ENCODE assay signal across 8 cellular contexts in the genomic region with DNA sequence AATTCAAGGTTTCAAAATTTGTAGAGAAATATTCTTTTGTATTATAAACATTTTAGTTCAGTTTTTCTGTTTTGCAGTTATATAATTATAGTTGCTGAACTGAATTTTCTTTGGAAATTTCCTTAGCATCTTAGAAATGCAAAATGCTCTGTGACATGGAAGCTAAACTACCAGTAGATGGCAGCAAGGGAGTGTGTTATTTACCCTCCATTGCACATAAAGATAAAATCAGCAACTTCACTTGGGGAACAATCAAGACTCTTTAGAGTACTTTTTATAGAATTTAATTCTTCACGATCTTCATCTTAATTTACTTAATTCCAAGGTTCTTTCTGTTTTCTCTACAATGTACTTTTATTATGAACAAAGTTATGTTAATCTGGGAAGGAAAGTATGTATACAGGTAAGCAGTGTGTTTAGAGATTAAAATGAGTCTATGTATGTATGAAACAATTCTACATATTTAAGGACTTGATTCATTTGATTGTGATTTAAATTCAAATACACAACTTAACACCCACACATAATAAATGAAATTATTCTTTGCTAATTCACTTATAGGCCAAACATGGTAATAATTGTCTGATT.
DNase-seq lines count a peak whose midpoint lies in the region; ATAC-seq, FAIRE-seq and TF ChIP-seq lines count a peak whose summit lies in the region.

No MANE protein-coding gene starts in this region.

- no peaks in the 10 kb centered on the region for H3K9me1 ChIP-seq in K562 (ENCODE audit: control insufficient read depth, insufficient read depth, low read length)

- no peak overlapping the region for H3K27ac ChIP-seq in heart left ventricle
- no peak overlapping the region for H3K27ac ChIP-seq in K562 (ENCODE audit: extremely low read depth, low read depth, low read length)
- no peak overlapping the region for H3K27ac ChIP-seq in aorta (ENCODE audit: low read depth in 1 of 2, low read length in 2 of 2)

- TF ChIP-seq EP300 in K562 (IDR thresholded peaks at IDR 0.05; ENCODE audit: low read length): no peak

- H3K36me3 ChIP-seq in heart left ventricle (peaks cover 0 to 5% (median 0%) of the 10 kb centered on the region in 9 donors), K562 (ENCODE audit: control insufficient read depth, insufficient read depth, low read length) (no peaks in the 10 kb centered on the region), aorta (ENCODE audit: control insufficient read depth in 1 of 2, insufficient read depth in 2 of 2, low read length in 1 of 2) (no peaks in the 10 kb centered on the region)

- peak; percentile 72 for FAIRE-seq in K562 (lab: Jason Lieb, UNC)

- no peak overlapping the region for H3K4me2 ChIP-seq in K562 (ENCODE audit: insufficient read depth, low read length)

- no peak overlapping the region for H3K9ac ChIP-seq in K562 (ENCODE audit: insufficient read depth in 1 of 2, low read depth in 2 of 2, low read length in 2 of 2)

- TF ChIP-seq CTCF in heart left ventricle (IDR thresholded peaks at IDR 0.05) (peak; percentile 55 to 89 (median 74)), K562 (IDR thresholded peaks at IDR 0.05 in 2 of 3, conservative IDR thresholded peaks at IDR 0.05 in 1 of 3; ENCODE audit: insufficient read depth in 2 of 3, low read depth in 1 of 3, low read length in 3 of 3) (peak; percentile 20 to 67 (median 46); a peak in 4 of 6 replicates)

- WGBS in heart left ventricle, 4 donors: 0 to 1% (median 0%) methylated on average over 1 of the region's 1 CpG
- 6% methylated on average over 1 of the region's 1 CpG for WGBS in K562 (ENCODE audit: insufficient coverage, low coverage, missing lambda C conversion rate)
- whole genome bisulfite sequencing in aorta, 2 donors: 2% methylated on average over 1 of the region's 1 CpG

- no peak overlapping the region for H2AFZ ChIP-seq in K562 (ENCODE audit: low read depth, low read length)

- H3K27me3 ChIP-seq in heart left ventricle (no peaks in the 10 kb centered on the region), K562 (ENCODE audit: control insufficient read depth in 2 of 2, insufficient read depth in 2 of 2, low read length in 2 of 2) (no peaks in the 10 kb centered on the region), aorta (ENCODE audit: control insufficient read depth in 1 of 2, insufficient read depth in 2 of 2, low read length in 1 of 2) (no peaks in the 10 kb centered on the region)

- DNase-seq in heart left ventricle (no peak), Right ventricle myocardium inferior (ENCODE audit: missing footprints) (no peak), NCI-H2227 (lab: John Stamatoyannopoulos, UW; ENCODE audit: unreplicated experiment) (peak; percentile 66), K562 (ENCODE audit: extremely low read depth in 1 of 4, low spot score in 3 of 4) (peak; percentile 23 to 65 (median 40)), kidney glomerular epithelial cell (lab: John Stamatoyannopoulos, UW) (peak; percentile 67), aorta (no peak)

- intact Hi-C loops in heart left ventricle (cut with DNase I): loop anchor here (2.0 to 10.0 kb wide), 8 partner anchors 405 to 1067 kb away; a partner anchor contains a TSS
- intact Hi-C loops in Right ventricle myocardium inferior (cut with DNase I): loop anchor here (5.0 kb wide), 2 partner anchors 895 to 1065 kb away; no protein-coding TSS in a partner anchor
- intact Hi-C loops in K562 (cut with micrococcal nuclease): loop anchor here (2.0 to 10.0 kb wide), 2 partner anchors 637 to 1069 kb away; no protein-coding TSS in a partner anchor
- intact Hi-C loops in aorta (cut with DNase I): no loop called here

- peak; percentile 69 to 80 for TF ChIP-seq RAD21 in K562 (CRISPR knock-in tag; conservative IDR thresholded peaks at IDR 0.05 in 1 of 2, IDR thresholded peaks at IDR 0.05 in 1 of 2)

- CTCF ChIA-PET in K562 (lab: Yijun Ruan, JAX; ENCODE audit: low intra/inter-chr PET ratio): no interaction called here

- in situ Hi-C loops in K562 (cut with MboI): no loop called here

- H3K4me3 ChIP-seq in heart left ventricle: no peak overlapping the region
- no peak overlapping the region for H3K4me3 ChIP-seq in K562
- no peak overlapping the region for H3K4me3 ChIP-seq in aorta (ENCODE audit: low read length in 2 of 2)

- POLR2A ChIA-PET in K562 (lab: Yijun Ruan, JAX): no interaction called here

- BruUV-seq in K562 (replicated peaks; lab: Mats Ljungman, UMichigan): no TSS peak

- H3K9me3 ChIP-seq in heart left ventricle (no peaks in the 10 kb centered on the region), K562 (replicated peaks; ENCODE audit: control insufficient read depth, insufficient read depth, low read depth, low read length) (no peaks in the 10 kb centered on the region), aorta (ENCODE audit: control insufficient read depth, low read length) (no peaks in the 10 kb centered on the region)

- TF ChIP-seq POLR2A in heart left ventricle (IDR thresholded peaks at IDR 0.05) (no peak), K562 (conservative IDR thresholded peaks at IDR 0.05) (no peak)

- no peaks in the 10 kb centered on the region for H3K79me2 ChIP-seq in K562 (ENCODE audit: control insufficient read depth, insufficient read depth, low read length)

- no peaks in the 10 kb centered on the region for H4K20me1 ChIP-seq in K562 (replicated peaks; ENCODE audit: control insufficient read depth, insufficient read depth, low read length)

- ATAC-seq in heart left ventricle (no peak), Right ventricle myocardium inferior (no peak), HG02981 (IDR thresholded peaks at IDR 0.05; ENCODE audit: unreplicated experiment) (peak; percentile 64), K562 (peak; percentile 70), aorta (ENCODE audit: low FRiP score) (peak; percentile 66), HG02840 (IDR thresholded peaks at IDR 0.05; ENCODE audit: low FRiP score, unreplicated experiment) (no peak)

- H3K4me1 ChIP-seq in heart left ventricle (peaks cover 0 to 10% (median 0%) of the 10 kb centered on the region in 12 donors), K562 (replicated peaks in 1 of 2; ENCODE audit: control insufficient read depth in 2 of 2, insufficient read depth in 2 of 2, low read length in 2 of 2) (no peaks in the 10 kb centered on the region), aorta (ENCODE audit: control insufficient read depth in 1 of 2, insufficient read depth in 2 of 2, low read length in 2 of 2) (no peaks in the 10 kb centered on the region)

TF ChIP-seq in K562, 482 proteins besides CTCF, POLR2A, EP300 and RAD21:
- TF ChIP-seq OTX1 (CRISPR knock-in tag; IDR thresholded peaks at IDR 0.05): no peak
- 0 out of 2 replicates have a peak, but pooled peaks have one; percentile 28 for TF ChIP-seq SMC3 (conservative IDR thresholded peaks at IDR 0.05; ENCODE audit: insufficient read depth, low read depth, low read length)
- TF ChIP-seq, protein P1, sequence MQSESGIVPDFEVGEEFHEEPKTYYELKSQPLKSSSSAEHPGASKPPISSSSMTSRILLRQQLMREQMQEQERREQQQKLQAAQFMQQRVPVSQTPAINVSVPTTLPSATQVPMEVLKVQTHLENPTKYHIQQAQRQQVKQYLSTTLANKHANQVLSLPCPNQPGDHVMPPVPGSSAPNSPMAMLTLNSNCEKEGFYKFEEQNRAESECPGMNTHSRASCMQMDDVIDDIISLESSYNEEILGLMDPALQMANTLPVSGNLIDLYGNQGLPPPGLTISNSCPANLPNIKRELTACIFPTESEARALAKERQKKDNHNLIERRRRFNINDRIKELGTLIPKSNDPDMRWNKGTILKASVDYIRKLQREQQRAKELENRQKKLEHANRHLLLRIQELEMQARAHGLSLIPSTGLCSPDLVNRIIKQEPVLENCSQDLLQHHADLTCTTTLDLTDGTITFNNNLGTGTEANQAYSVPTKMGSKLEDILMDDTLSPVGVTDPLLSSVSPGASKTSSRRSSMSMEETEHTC (IDR thresholded peaks at IDR 0.05): no peak
- TF ChIP-seq PYGO2 (tag; IDR thresholded peaks at IDR 0.05): no peak
- no peak for TF ChIP-seq FOSL1 (tag; conservative IDR thresholded peaks at IDR 0.05)
- TF ChIP-seq HLTF (IDR thresholded peaks at IDR 0.05): no peak
- TF ChIP-seq HDAC3 (IDR thresholded peaks at IDR 0.05; ENCODE audit: borderline replicate concordance, partially characterized antibody): no peak
- TF ChIP-seq, protein P2, sequence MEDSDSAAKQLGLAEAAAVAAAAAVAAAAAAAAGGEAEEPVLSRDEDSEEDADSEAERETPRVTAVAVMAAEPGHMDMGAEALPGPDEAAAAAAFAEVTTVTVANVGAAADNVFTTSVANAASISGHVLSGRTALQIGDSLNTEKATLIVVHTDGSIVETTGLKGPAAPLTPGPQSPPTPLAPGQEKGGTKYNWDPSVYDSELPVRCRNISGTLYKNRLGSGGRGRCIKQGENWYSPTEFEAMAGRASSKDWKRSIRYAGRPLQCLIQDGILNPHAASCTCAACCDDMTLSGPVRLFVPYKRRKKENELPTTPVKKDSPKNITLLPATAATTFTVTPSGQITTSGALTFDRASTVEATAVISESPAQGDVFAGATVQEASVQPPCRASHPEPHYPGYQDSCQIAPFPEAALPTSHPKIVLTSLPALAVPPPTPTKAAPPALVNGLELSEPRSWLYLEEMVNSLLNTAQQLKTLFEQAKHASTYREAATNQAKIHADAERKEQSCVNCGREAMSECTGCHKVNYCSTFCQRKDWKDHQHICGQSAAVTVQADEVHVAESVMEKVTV (CRISPR knock-in tag; IDR thresholded peaks at IDR 0.05): peak; percentile 59
- TF ChIP-seq BRCA1 (IDR thresholded peaks at IDR 0.05): no peak
- TF ChIP-seq BRCA1 (CRISPR knock-in tag; IDR thresholded peaks at IDR 0.05): no peak
- TF ChIP-seq, protein P3, sequence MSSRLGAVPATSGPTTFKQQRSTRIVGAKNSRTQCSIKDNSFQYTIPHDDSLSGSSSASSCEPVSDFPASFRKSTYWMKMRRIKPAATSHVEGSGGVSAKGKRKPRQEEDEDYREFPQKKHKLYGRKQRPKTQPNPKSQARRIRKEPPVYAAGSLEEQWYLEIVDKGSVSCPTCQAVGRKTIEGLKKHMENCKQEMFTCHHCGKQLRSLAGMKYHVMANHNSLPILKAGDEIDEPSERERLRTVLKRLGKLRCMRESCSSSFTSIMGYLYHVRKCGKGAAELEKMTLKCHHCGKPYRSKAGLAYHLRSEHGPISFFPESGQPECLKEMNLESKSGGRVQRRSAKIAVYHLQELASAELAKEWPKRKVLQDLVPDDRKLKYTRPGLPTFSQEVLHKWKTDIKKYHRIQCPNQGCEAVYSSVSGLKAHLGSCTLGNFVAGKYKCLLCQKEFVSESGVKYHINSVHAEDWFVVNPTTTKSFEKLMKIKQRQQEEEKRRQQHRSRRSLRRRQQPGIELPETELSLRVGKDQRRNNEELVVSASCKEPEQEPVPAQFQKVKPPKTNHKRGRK (tag; IDR thresholded peaks at IDR 0.05): no peak

Comparison
In these comparisons a context has a peak if more than half of its experiments do, and no peak if none do; other contexts are left out.
1. ATAC-seq: peak in HG02981 (single experiment), K562 (single experiment) and aorta (single experiment); none in heart left ventricle (0 of 4), Right ventricle myocardium inferior (single experiment) and HG02840 (single experiment).
2. DNase-seq: peak in NCI-H2227 (single experiment), K562 (4 of 4) and kidney glomerular epithelial cell (single experiment); none in heart left ventricle (0 of 5), Right ventricle myocardium inferior (single experiment) and aorta (0 of 2).
3. intact Hi-C loops: an anchor here in heart left ventricle (2.0 to 10.0 kb wide), Right ventricle myocardium inferior (5.0 kb wide) and K562 (2.0 to 10.0 kb wide); none called in aorta.